In the genomic region with DNA sequence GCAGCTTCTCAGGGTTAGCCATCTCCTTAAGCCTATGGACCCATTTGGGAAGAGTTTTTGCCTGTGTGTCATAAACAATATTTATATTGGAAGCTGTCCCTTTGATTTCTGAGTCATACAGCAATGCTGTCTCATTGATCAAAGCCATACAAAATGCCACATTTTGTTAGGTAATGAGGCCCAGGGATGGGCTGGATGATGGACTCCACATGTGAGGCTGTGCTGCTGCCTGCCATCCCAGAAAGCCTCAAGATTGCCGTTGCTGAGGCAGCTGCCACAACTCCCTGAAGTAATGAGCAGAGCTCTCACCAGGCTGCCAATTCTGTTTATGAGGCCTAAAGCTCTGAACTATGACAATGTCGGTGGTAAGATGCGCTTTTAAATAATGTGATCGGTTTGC, we compare ENCODE assay signal across 18 cellular contexts. TPM values are rescaled to one million over a fixed set of nuclear protein-coding genes. Genes with fewer than 3 reads are reported as not detected.
DNase-seq lines count a peak whose midpoint lies in the region; FAIRE-seq and TF ChIP-seq lines count a peak whose summit lies in the region.
"Had no signal": no experiment of that assay in that cellular context is flagged by ENCODE, and none has a peak within 500 bp of the region (broad histone marks: within the 10 kb centered on the region; RNA-seq: fewer than 3 reads in every experiment).

No MANE protein-coding gene starts in this region.

- no peak overlapping the region for H3K4me3 ChIP-seq in astrocyte (ENCODE audit: insufficient read depth, low read depth, low read length)
- no peak overlapping the region for H3K4me3 ChIP-seq in Karpas-422 (ENCODE audit: low read length)
- no peak overlapping the region for H3K4me3 ChIP-seq in right atrium auricular region
- H3K4me3 ChIP-seq: BLaER1 had no signal

- H3K79me2 ChIP-seq in astrocyte (ENCODE audit: insufficient read depth, low read length), result no peaks in the 10 kb centered on the region
- no peaks in the 10 kb centered on the region for H3K79me2 ChIP-seq in Karpas-422 (ENCODE audit: low read length)

- H3K4me2 ChIP-seq in astrocyte (ENCODE audit: low read length), result no peak overlapping the region
- H3K4me2 ChIP-seq in Karpas-422 (ENCODE audit: low read depth, low read length, poor library complexity, severe bottlenecking), result no peak overlapping the region
- H3K4me2 ChIP-seq: BLaER1 had no signal

- H3K27ac ChIP-seq in astrocyte (ENCODE audit: low read depth, low read length) (no peak overlapping the region), Karpas-422 (ENCODE audit: low read length) (no peak overlapping the region), right atrium auricular region (no peak overlapping the region)
- H3K27ac ChIP-seq: BLaER1 had no signal

- H3K27me3 ChIP-seq in astrocyte (ENCODE audit: insufficient read depth, low read length) (no peaks in the 10 kb centered on the region), Karpas-422 (ENCODE audit: low read length) (no peaks in the 10 kb centered on the region), right atrium auricular region (no peaks in the 10 kb centered on the region)

- no peak overlapping the region for H3K9ac ChIP-seq in astrocyte (ENCODE audit: low read length)
- no peak overlapping the region for H3K9ac ChIP-seq in Karpas-422 (ENCODE audit: low read length)
- H3K9ac ChIP-seq: BLaER1 had no signal

- H3K4me1 Mint-ChIP-seq in astrocyte (ENCODE audit: low read depth, unreplicated experiment), result no peaks in the 10 kb centered on the region
- no peaks in the 10 kb centered on the region for H3K4me1 Mint-ChIP-seq in glutamatergic neuron (ENCODE audit: low read depth, unreplicated experiment)

- intact Hi-C loops in posterior vena cava (cut with DNase I), result no loop called here

- H2AFZ ChIP-seq in astrocyte (ENCODE audit: low read depth, low read length), result no peak overlapping the region
- no peak overlapping the region for H2AFZ ChIP-seq in Karpas-422 (ENCODE audit: low read length)

- DNase-seq in EH (ENCODE audit: low read depth), result peak; percentile 28
- peak; percentile 37 for DNase-seq in HS-5 (ENCODE audit: low read depth)
- DNase-seq in astrocyte (ENCODE audit: low read depth), result peak; percentile 23
- DNase-seq in retina, result peak; percentile 7
- no peak for DNase-seq in Karpas-422
- DNase-seq in glutamatergic neuron, result no peak
- DNase-seq in right atrium auricular region (ENCODE audit: low spot score), result no peak
- DNase-seq in posterior vena cava (ENCODE audit: low spot score), result no peak
- DNase-seq: ACHN; CD8-positive, alpha-beta T cell; DMS79; NCI-H187 treated with DMSO at 0.1 percent for 48 hours; NCI-H69; RPMI8226; SW 1271 had no signal

- H4K20me1 ChIP-seq in astrocyte (ENCODE audit: insufficient read depth, low read length) (no peaks in the 10 kb centered on the region), Karpas-422 (ENCODE audit: insufficient read depth, low read depth, low read length) (no peaks in the 10 kb centered on the region)
- H4K20me1 ChIP-seq: BLaER1 had no signal

- H3K9me3 ChIP-seq in astrocyte (ENCODE audit: insufficient read depth, low read depth, low read length) (no peaks in the 10 kb centered on the region), Karpas-422 (ENCODE audit: low read length) (no peaks in the 10 kb centered on the region), right atrium auricular region (no peaks in the 10 kb centered on the region)
- H3K9me3 ChIP-seq: BLaER1 had no signal

- peaks cover 15% of the 10 kb centered on the region for H3K27me3 Mint-ChIP-seq in astrocyte (ENCODE audit: low read depth, unreplicated experiment)
- no peaks in the 10 kb centered on the region for H3K27me3 Mint-ChIP-seq in glutamatergic neuron (ENCODE audit: unreplicated experiment)

- no peaks in the 10 kb centered on the region for H3K9me2 ChIP-seq in Karpas-422 (replicated peaks; ENCODE audit: insufficient read depth, low read length)

- H3K9me3 Mint-ChIP-seq in astrocyte (ENCODE audit: unreplicated experiment) (no peaks in the 10 kb centered on the region), glutamatergic neuron (ENCODE audit: unreplicated experiment) (no peaks in the 10 kb centered on the region)
- H3K9me3 Mint-ChIP-seq: CD8-positive, alpha-beta T cell had no signal

- TF ChIP-seq CTCF in astrocyte (IDR thresholded peaks at IDR 0.05; ENCODE audit: insufficient read depth, low read depth, low read length), result no peak
- TF ChIP-seq CTCF in glutamatergic neuron (IDR thresholded peaks at IDR 0.05; ENCODE audit: partially characterized antibody, unreplicated experiment), result no peak
- no peak for TF ChIP-seq CTCF in right atrium auricular region (IDR thresholded peaks at IDR 0.05)

- no peak overlapping the region for H3K27ac Mint-ChIP-seq in astrocyte (ENCODE audit: unreplicated experiment)
- H3K27ac Mint-ChIP-seq in glutamatergic neuron (ENCODE audit: unreplicated experiment), result no peak overlapping the region
- H3K27ac Mint-ChIP-seq: CD8-positive, alpha-beta T cell had no signal

- H3K36me3 ChIP-seq in astrocyte (ENCODE audit: insufficient read depth, low read length) (no peaks in the 10 kb centered on the region), Karpas-422 (ENCODE audit: insufficient read depth, low read length) (no peaks in the 10 kb centered on the region), right atrium auricular region (no peaks in the 10 kb centered on the region)
- H3K36me3 ChIP-seq: BLaER1 had no signal

- no peak overlapping the region for H3K4me3 Mint-ChIP-seq in astrocyte (ENCODE audit: unreplicated experiment)
- H3K4me3 Mint-ChIP-seq in glutamatergic neuron (ENCODE audit: unreplicated experiment), result no peak overlapping the region
- H3K4me3 Mint-ChIP-seq: CD8-positive, alpha-beta T cell had no signal

- no peaks in the 10 kb centered on the region for H3K4me1 ChIP-seq in astrocyte (ENCODE audit: insufficient read depth, low read length)
- H3K4me1 ChIP-seq in Karpas-422 (ENCODE audit: low read length), result no peaks in the 10 kb centered on the region
- H3K4me1 ChIP-seq in right atrium auricular region, result no peaks in the 10 kb centered on the region
- H3K4me1 ChIP-seq: BLaER1 had no signal

- FAIRE-seq in astrocyte (lab: Jason Lieb, UNC), result no peak
- FAIRE-seq: GM12892 had no signal

- no peaks in the 10 kb centered on the region for H3K36me3 Mint-ChIP-seq in astrocyte (ENCODE audit: low read depth, unreplicated experiment)
- no peaks in the 10 kb centered on the region for H3K36me3 Mint-ChIP-seq in glutamatergic neuron (ENCODE audit: unreplicated experiment)
- H3K36me3 Mint-ChIP-seq: CD8-positive, alpha-beta T cell had no signal

RNA-seq across cellular contexts. Expression of a gene that starts 12.2 kb away (rescaled TPM):
- total RNA-seq in astrocyte (not detected in 2 replicates), glutamatergic neuron (ENCODE audit: unreplicated experiment) (not detected), right atrium auricular region (not detected), posterior vena cava (not detected)
- not detected in 2 replicates for total RNA-seq in Karpas-422 (2014; rRNA removed; shearing (Covaris generic); ENCODE audit: low replicate concordance)
- total RNA-seq: CD8-positive, alpha-beta T cell; H4 had no signal

RNA-seq across cellular contexts. Expression of a gene that starts 43.1 kb away (rescaled TPM):
- total RNA-seq in astrocyte (48.0 and 51.2 TPM in 2 replicates), glutamatergic neuron (ENCODE audit: unreplicated experiment) (44.2 TPM), right atrium auricular region (10 to 100 TPM in 1 of 2 donors, 1 to 10 TPM in 1; 10.0 to 10.5 TPM), posterior vena cava (10 to 100 TPM; 12.5 to 16.0 TPM)
- total RNA-seq in Karpas-422 (2014; rRNA removed; shearing (Covaris generic); ENCODE audit: low replicate concordance), result 28.3 and 29.1 TPM in 2 replicates

Comparison
In these comparisons a context has a peak if more than half of its experiments do, and no peak if none do; other contexts are left out.
1. DNase-seq: peak in EH (single experiment), HS-5 (single experiment), astrocyte (single experiment) and retina (single experiment); none in Karpas-422 (single experiment), glutamatergic neuron (single experiment), right atrium auricular region (single experiment) and posterior vena cava (single experiment).